22 cellular contexts compared by ENCODE assay signal in genomic region chrX:121103381-121103780, GRCh38. TPM values are rescaled to one million over a fixed set of nuclear protein-coding genes. Genes with fewer than 3 reads are reported as not detected.
DNase-seq lines count a peak whose midpoint lies in the region; FAIRE-seq and TF ChIP-seq lines count a peak whose summit lies in the region.
"Had no signal": no experiment of that assay in that cellular context is flagged by ENCODE, and none has a peak within 500 bp of the region (broad histone marks: within the 10 kb centered on the region; RNA-seq: fewer than 3 reads in every experiment).

No MANE protein-coding gene starts in this region.

- no peak overlapping the region for H3K27ac Mint-ChIP-seq in activated naive CD4-positive, alpha-beta T cell treated with anti-CD3 and anti-CD28 coated beads for 36 hours
- H3K27ac Mint-ChIP-seq: CD4-positive, CD25-positive, alpha-beta regulatory T cell; T-cell had no signal

- H3K9me3 Mint-ChIP-seq in activated naive CD4-positive, alpha-beta T cell treated with anti-CD3 and anti-CD28 coated beads for 36 hours = no peaks in the 10 kb centered on the region
- H3K9me3 Mint-ChIP-seq: T-cell had no signal

- H3K4me3 Mint-ChIP-seq in activated naive CD4-positive, alpha-beta T cell treated with anti-CD3 and anti-CD28 coated beads for 36 hours = no peak overlapping the region
- H3K4me3 Mint-ChIP-seq: CD4-positive, CD25-positive, alpha-beta regulatory T cell; T-cell had no signal

- H3K27me3 Mint-ChIP-seq in activated naive CD4-positive, alpha-beta T cell treated with anti-CD3 and anti-CD28 coated beads for 36 hours (ENCODE audit: low read depth) = no peaks in the 10 kb centered on the region
- H3K27me3 Mint-ChIP-seq: CD4-positive, CD25-positive, alpha-beta regulatory T cell; T-cell had no signal

- CTCF ChIA-PET in activated naive CD4-positive, alpha-beta T cell treated with anti-CD3 and anti-CD28 coated beads for 36 hours (lab: Charles Lee) = no interaction called here

- H3K4me3 ChIP-seq in fibroblast of the aortic adventitia (ENCODE audit: low read depth, low read length) = no peak overlapping the region
- H3K4me3 ChIP-seq: MG63, SJCRH30 had no signal

- H3K36me3 Mint-ChIP-seq in activated naive CD4-positive, alpha-beta T cell treated with anti-CD3 and anti-CD28 coated beads for 36 hours (ENCODE audit: low read depth) = no peaks in the 10 kb centered on the region
- H3K36me3 Mint-ChIP-seq: CD4-positive, CD25-positive, alpha-beta regulatory T cell; T-cell had no signal

- no peak for TF ChIP-seq CTCF in fibroblast of the aortic adventitia (IDR thresholded peaks at IDR 0.05; ENCODE audit: insufficient read depth, low read length)

- intact Hi-C loops in activated naive CD4-positive, alpha-beta T cell treated with anti-CD3 and anti-CD28 coated beads for 36 hours (cut with micrococcal nuclease) = no loop called here

- H3K4me1 Mint-ChIP-seq in activated naive CD4-positive, alpha-beta T cell treated with anti-CD3 and anti-CD28 coated beads for 36 hours (ENCODE audit: low read depth) = no peaks in the 10 kb centered on the region
- H3K4me1 Mint-ChIP-seq: CD4-positive, CD25-positive, alpha-beta regulatory T cell; T-cell had no signal

- DNase-seq in DMS 273 treated with DMSO at 0.1 percent for 48 hours (lab: John Stamatoyannopoulos, UW) (peak; percentile 22), Daoy (ENCODE audit: low read depth) (peak; percentile 11), T1000 (lab: John Stamatoyannopoulos, UW) (peak; percentile 0), fibroblast of the aortic adventitia (ENCODE audit: low read depth) (peak; percentile 13), NCI-H1092 (lab: John Stamatoyannopoulos, UW) (no peak), urothelium cell line (ENCODE audit: low spot score) (no peak)
- no peak for DNase-seq in activated naive CD4-positive, alpha-beta T cell treated with anti-CD3 and anti-CD28 coated beads for 36 hours
- no peak for DNase-seq in activated naive CD4-positive, alpha-beta T cell (lab: John Stamatoyannopoulos, UW)
- DNase-seq: CD4-positive, CD25-positive, alpha-beta regulatory T cell; COR-L47; GDM1; Kasumi-1; MG63; NCI-H1417 treated with DMSO at 0.1 percent for 48 hours; NCI-H1930; NCI-H446; NK-92 treated with Interleukin-12 subunit alpha and Interleukin-12 subunit beta, amount 100 ng/mL, for 24 hours; SJCRH30; T-cell had no signal

- no peak for FAIRE-seq in urothelium cell line (lab: Jason Lieb, UNC)
- FAIRE-seq: GM19239, H1, RCC 7860 had no signal

RNA-seq across cellular contexts. Expression of gene GLUD2, which starts 56.0 kb away (rescaled TPM):
- 0.51 and 2.6 TPM in 2 replicates for total RNA-seq in Daoy (2014; rRNA removed; shearing (Covaris generic))
- 1.4 and 5.4 TPM in 2 replicates for total RNA-seq in fibroblast of the aortic adventitia (ENCODE audit: low replicate concordance)
- under 1 TPM; 0.57 to 0.62 TPM for total RNA-seq in activated naive CD4-positive, alpha-beta T cell treated with anti-CD3 and anti-CD28 coated beads for 36 hours

Comparison
In these comparisons a context has a peak if more than half of its experiments do, and no peak if none do; other contexts are left out.
1. DNase-seq: peak in DMS 273 treated with DMSO at 0.1 percent for 48 hours (single experiment), Daoy (single experiment), T1000 (single experiment) and fibroblast of the aortic adventitia (single experiment); none in NCI-H1092 (single experiment), urothelium cell line (single experiment), activated naive CD4-positive, alpha-beta T cell treated with anti-CD3 and anti-CD28 coated beads for 36 hours (single experiment) and activated naive CD4-positive, alpha-beta T cell (0 of 4).